ENCODE assay signal across 9 cellular contexts in the genomic region with DNA sequence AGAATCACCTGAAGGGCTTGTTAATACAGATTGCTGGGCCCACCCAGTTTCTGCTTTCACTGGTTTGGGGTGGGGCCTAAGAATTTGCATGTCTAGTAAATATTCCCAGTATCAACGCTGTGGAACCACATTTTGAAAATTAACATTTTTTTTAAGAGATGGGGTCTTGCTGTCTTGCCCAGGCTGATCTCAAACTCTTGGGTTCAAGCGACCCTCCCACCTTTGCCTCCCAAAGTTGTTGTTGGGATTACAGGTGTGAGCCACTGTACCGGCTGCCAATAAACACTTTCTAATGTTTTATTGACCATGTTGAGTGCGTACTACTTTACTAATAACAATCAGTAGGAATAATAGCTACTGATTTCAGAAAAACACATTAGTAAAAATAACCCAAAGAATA. TPM values are rescaled to one million over a fixed set of nuclear protein-coding genes. Genes with fewer than 3 reads are reported as not detected.
DNase-seq lines count a peak whose midpoint lies in the region; ATAC-seq and TF ChIP-seq lines count a peak whose summit lies in the region.
"Had no signal": no experiment of that assay in that cellular context is flagged by ENCODE, and none has a peak within 500 bp of the region (broad histone marks: within the 10 kb centered on the region; RNA-seq: fewer than 3 reads in every experiment).

No MANE protein-coding gene starts in this region.

- peaks cover 27 to 63% of the 10 kb centered on the region in 2 experiments for H3K36me3 ChIP-seq in mesenchymal stem cell (ENCODE audit: control insufficient read depth in 1 of 2, insufficient read depth in 2 of 2, low read depth in 1 of 2, low read length in 2 of 2)
- H3K36me3 ChIP-seq in uterus: no peaks in the 10 kb centered on the region

- no peaks in the 10 kb centered on the region for H3K9me3 ChIP-seq in right cardiac atrium (ENCODE audit: control insufficient read depth, low read length)
- H3K9me3 ChIP-seq in mesenchymal stem cell (ENCODE audit: control insufficient read depth, low read length): no peaks in the 10 kb centered on the region
- no peaks in the 10 kb centered on the region for H3K9me3 ChIP-seq in uterus

- H2BK12ac ChIP-seq in mesenchymal stem cell (ENCODE audit: low read length in 2 of 2): no peak overlapping the region

- H3K27me3 ChIP-seq in right cardiac atrium (ENCODE audit: control insufficient read depth, insufficient read depth): no peaks in the 10 kb centered on the region
- no peaks in the 10 kb centered on the region for H3K27me3 ChIP-seq in mesenchymal stem cell (ENCODE audit: control insufficient read depth in 1 of 2, insufficient read depth in 1 of 2, low read length in 2 of 2)
- no peaks in the 10 kb centered on the region for H3K27me3 ChIP-seq in uterus

- H2AK5ac ChIP-seq in mesenchymal stem cell (ENCODE audit: low read length, severe bottlenecking): no peak overlapping the region

- peak overlapping the region; percentile 64 for H3K4me3 ChIP-seq in right cardiac atrium (ENCODE audit: low read length)
- peak overlapping the region in 1 of 2 experiments; percentile 96 for H3K4me3 ChIP-seq in mesenchymal stem cell (ENCODE audit: insufficient read depth in 1 of 2, low read depth in 1 of 2, low read length in 2 of 2)
- H3K4me3 ChIP-seq in uterus: peak overlapping the region in 1 of 2 donors; percentile 94

- H3K27me3 Mint-ChIP-seq in activated naive CD8-positive, alpha-beta T cell treated with anti-CD3 and anti-CD28 coated beads, Interleukin-2, amount 50 U/mL, for 24 hours: no peaks in the 10 kb centered on the region

- intact Hi-C loops in right cardiac atrium (cut with DNase I): loop anchor here in 2 of 4 donors (5.0 to 10.0 kb wide), 4 partner anchors 51 to 129 kb away; partner anchors contain the start of gene ZBED5 (in 2 of the 2)
- intact Hi-C loops in cardiac septum (cut with DNase I): loop anchor here (5.0 kb wide), 2 partner anchors 34 to 1036 kb away; partner anchors contain the start of gene USP47
- intact Hi-C loops in uterus (cut with DNase I; ENCODE audit: low total_unique reads): loop anchor here (5.0 to 10.0 kb wide), 2 partner anchors 51 to 99 kb away; partner anchors contain the start of gene ZBED5

- H2BK120ac ChIP-seq in mesenchymal stem cell (ENCODE audit: low read depth, low read length): no peak overlapping the region

- H3K79me1 ChIP-seq in mesenchymal stem cell (replicated peaks; ENCODE audit: low read length, poor library complexity, severe bottlenecking): no peaks in the 10 kb centered on the region

- no peak overlapping the region for H3K18ac ChIP-seq in mesenchymal stem cell (ENCODE audit: low read depth in 1 of 2, low read length in 2 of 2)

- no peak overlapping the region for H4K91ac ChIP-seq in mesenchymal stem cell (ENCODE audit: low read length)

- no peak for ATAC-seq in right cardiac atrium
- ATAC-seq in activated naive CD8-positive, alpha-beta T cell treated with anti-CD3 and anti-CD28 coated beads, Interleukin-2, amount 50 U/mL, for 24 hours: no peak

- H3K4me1 ChIP-seq in right cardiac atrium (ENCODE audit: control insufficient read depth, insufficient read depth, low read length) (no peaks in the 10 kb centered on the region), mesenchymal stem cell (ENCODE audit: control insufficient read depth, insufficient read depth, low read depth, low read length) (peaks cover 8% of the 10 kb centered on the region), uterus (peaks cover 22 to 23% of the 10 kb centered on the region in 2 donors)

- peak overlapping the region; percentile 31 for H3K4me2 ChIP-seq in mesenchymal stem cell (ENCODE audit: low read length, poor library complexity, severe bottlenecking)

- H3K4me1 Mint-ChIP-seq in activated naive CD8-positive, alpha-beta T cell treated with anti-CD3 and anti-CD28 coated beads, Interleukin-2, amount 50 U/mL, for 24 hours: peaks cover 77% of the 10 kb centered on the region

- TF ChIP-seq CTCF in uterus (IDR thresholded peaks at IDR 0.05): no peak

- H2BK15ac ChIP-seq in mesenchymal stem cell (ENCODE audit: low read depth, poor library complexity, severe bottlenecking): no peak overlapping the region

- H3K27ac Mint-ChIP-seq in activated naive CD8-positive, alpha-beta T cell treated with anti-CD3 and anti-CD28 coated beads, Interleukin-2, amount 50 U/mL, for 24 hours: peak overlapping the region; percentile 97

- no peak overlapping the region for H3K14ac ChIP-seq in mesenchymal stem cell (ENCODE audit: low read length in 2 of 2)

- WGBS in right cardiac atrium: 80% methylated on average over 4 of the region's 4 CpGs
- WGBS in mesenchymal stem cell: 89% methylated on average over 1 of the region's 4 CpGs

- no peak overlapping the region for H2AFZ ChIP-seq in mesenchymal stem cell (ENCODE audit: low read depth, low read length)

- H3K23ac ChIP-seq in mesenchymal stem cell (ENCODE audit: low read length in 2 of 2): no peak overlapping the region

- H3K27ac ChIP-seq in right cardiac atrium (ENCODE audit: low read length): no peak overlapping the region
- no peak overlapping the region for H3K27ac ChIP-seq in mesenchymal stem cell (ENCODE audit: low read length, poor library complexity, severe bottlenecking)
- peak overlapping the region; percentile 12 to 97 for H3K27ac ChIP-seq in uterus

- peak overlapping the region; percentile 99 for H3K9ac ChIP-seq in mesenchymal stem cell (ENCODE audit: low read length)

- peak overlapping the region; percentile 96 for H3K4me3 Mint-ChIP-seq in activated naive CD8-positive, alpha-beta T cell treated with anti-CD3 and anti-CD28 coated beads, Interleukin-2, amount 50 U/mL, for 24 hours

- no peak overlapping the region for H2BK5ac ChIP-seq in mesenchymal stem cell (ENCODE audit: low read depth, low read length, poor library complexity, severe bottlenecking)

- no peak overlapping the region for H3K4ac ChIP-seq in mesenchymal stem cell (ENCODE audit: low read depth in 1 of 2, low read length in 2 of 2)

- H3K9me3 Mint-ChIP-seq in activated naive CD8-positive, alpha-beta T cell treated with anti-CD3 and anti-CD28 coated beads, Interleukin-2, amount 50 U/mL, for 24 hours: no peaks in the 10 kb centered on the region

- DNase-seq in right cardiac atrium: no peak
- DNase-seq in cardiac septum (ENCODE audit: low spot score): no peak
- no peak for DNase-seq in activated naive CD8-positive, alpha-beta T cell treated with anti-CD3 and anti-CD28 coated beads, Interleukin-2, amount 50 U/mL, for 24 hours
- DNase-seq in mesenchymal stem cell: no peak
- DNase-seq in uterus: no peak
- DNase-seq in EL: no peak
- DNase-seq in NCI-H2107 (lab: John Stamatoyannopoulos, UW): no peak
- DNase-seq in NCI-H510A treated with DMSO at 0.1 percent for 48 hours (lab: John Stamatoyannopoulos, UW): no peak
- DNase-seq: DMS79 had no signal

- H4K8ac ChIP-seq in mesenchymal stem cell (ENCODE audit: low read length): no peak overlapping the region

- no peak for TF ChIP-seq POLR2A in uterus (IDR thresholded peaks at IDR 0.05)

- H3K36me3 Mint-ChIP-seq in activated naive CD8-positive, alpha-beta T cell treated with anti-CD3 and anti-CD28 coated beads, Interleukin-2, amount 50 U/mL, for 24 hours (ENCODE audit: low read depth): peaks cover 67% of the 10 kb centered on the region

RNA-seq across cellular contexts. Expression of gene EIF4G2, which starts 2.5 kb away (rescaled TPM):
- total RNA-seq in right cardiac atrium: 100 to 1,000 TPM; 657 to 718 (median 693) TPM
- polyA plus RNA-seq in right cardiac atrium: 266 TPM
- 765 TPM for total RNA-seq in cardiac septum
- 814 TPM for polyA plus RNA-seq in mesenchymal stem cell (2013, experiment 1 of 2)
- polyA plus RNA-seq in mesenchymal stem cell (2013, experiment 2 of 2): 829 TPM
- 100 to 1,000 TPM; 286 to 726 (median 581) TPM for total RNA-seq in uterus

RNA-seq across cellular contexts. Expression of gene ZBED5, which starts 51.6 kb away (rescaled TPM):
- total RNA-seq in right cardiac atrium (10 to 100 TPM; 40.6 to 46.7 (median 44.2) TPM), cardiac septum (38.8 TPM), uterus (10 to 100 TPM; 24.6 to 82.7 (median 61.0) TPM)
- 23.8 TPM for polyA plus RNA-seq in right cardiac atrium
- 21.1 TPM for polyA plus RNA-seq in mesenchymal stem cell (2013, experiment 1 of 2)
- polyA plus RNA-seq in mesenchymal stem cell (2013, experiment 2 of 2): 21.4 TPM

RNA-seq across cellular contexts. Expression of gene CTR9, which starts 55.2 kb away (rescaled TPM):
- total RNA-seq in right cardiac atrium (10 to 100 TPM; 26.0 to 29.8 (median 28.1) TPM), cardiac septum (27.6 TPM), uterus (10 to 100 TPM; 22.0 to 48.6 (median 38.5) TPM)
- polyA plus RNA-seq in right cardiac atrium: 14.1 TPM
- 25.8 TPM for polyA plus RNA-seq in mesenchymal stem cell (2013, experiment 1 of 2)
- 25.4 TPM for polyA plus RNA-seq in mesenchymal stem cell (2013, experiment 2 of 2)

Comparison
In these comparisons a context has a peak if more than half of its experiments do, and no peak if none do; other contexts are left out.
1. H3K27ac ChIP-seq: peak in uterus (2 of 2); none in right cardiac atrium (single experiment) and mesenchymal stem cell (single experiment).